ENCODE assay signal across 15 cellular contexts in the genomic region with DNA sequence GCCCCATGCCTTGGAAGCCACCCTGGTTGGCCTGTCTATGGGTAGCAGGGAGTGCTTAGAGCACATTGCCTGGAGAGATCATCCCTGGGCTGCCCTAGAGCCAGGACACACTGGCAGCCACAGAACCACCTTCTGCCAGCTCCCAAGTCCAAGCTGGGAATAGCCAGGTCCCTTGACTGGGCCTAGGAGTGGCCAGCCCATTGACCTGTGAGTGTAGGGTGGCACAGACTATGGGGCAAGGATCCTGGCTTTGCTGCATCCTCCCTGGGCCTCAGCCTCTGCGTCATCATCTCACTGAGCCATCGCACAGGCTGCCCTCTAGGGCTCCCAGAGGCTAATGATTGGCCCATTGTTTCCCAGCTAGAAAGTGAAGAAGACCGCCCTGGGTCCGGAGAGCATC. TPM values are rescaled to one million over a fixed set of nuclear protein-coding genes. Genes with fewer than 3 reads are reported as not detected.
DNase-seq lines count a peak whose midpoint lies in the region; TF ChIP-seq lines count a peak whose summit lies in the region.
"Had no signal": no experiment of that assay in that cellular context is flagged by ENCODE, and none has a peak within 500 bp of the region (broad histone marks: within the 10 kb centered on the region; RNA-seq: fewer than 3 reads in every experiment).

No MANE protein-coding gene starts in this region.

- H3K4me3 ChIP-seq in esophagus (ENCODE audit: low read depth in 1 of 2, low read length in 2 of 2) (no peak overlapping the region), uterus (no peak overlapping the region), SK-N-SH (ENCODE audit: low read depth in 2 of 2, low read length in 1 of 2) (no peak overlapping the region)
- H3K4me3 ChIP-seq: prostate gland had no signal

- H3K4me1 ChIP-seq in esophagus (ENCODE audit: control insufficient read depth in 2 of 2, insufficient read depth in 2 of 2, low read length in 1 of 2) (peaks cover 0 to 12% of the 10 kb centered on the region in 2 donors), uterus (peaks cover 0 to 6% of the 10 kb centered on the region in 2 donors), SK-N-SH (ENCODE audit: control insufficient read depth in 1 of 2, insufficient read depth in 2 of 2, low read depth in 1 of 2, low read length in 1 of 2) (peaks cover 27 to 45% of the 10 kb centered on the region in 2 experiments; a peak in 3 of 4 replicates)
- H3K4me1 ChIP-seq: prostate gland had no signal

- no peak for TF ChIP-seq EP300 in SK-N-SH (IDR thresholded peaks at IDR 0.05; ENCODE audit: borderline replicate concordance in 1 of 2, low read depth in 1 of 2, low read length in 1 of 2)

- H3K36me3 ChIP-seq in esophagus (ENCODE audit: control insufficient read depth in 2 of 2, insufficient read depth in 2 of 2, low read length in 1 of 2) (peaks cover 0 to under 1% of the 10 kb centered on the region in 2 donors), uterus (no peaks in the 10 kb centered on the region), SK-N-SH (replicated peaks in 1 of 2; ENCODE audit: control insufficient read depth in 1 of 2, insufficient read depth in 2 of 2, low read length in 1 of 2) (no peaks in the 10 kb centered on the region)
- H3K36me3 ChIP-seq: prostate gland had no signal

- no peaks in the 10 kb centered on the region for H3K9me2 ChIP-seq in SK-N-SH

- H3F3A ChIP-seq in SK-N-SH (replicated peaks; ENCODE audit: insufficient read depth) = peaks cover 11% of the 10 kb centered on the region

- TF ChIP-seq CTCF in uterus (IDR thresholded peaks at IDR 0.05) (no peak), SK-N-SH (IDR thresholded peaks at IDR 0.05) (no peak)

- WGBS in esophagus, 2 donors = 88 to 89% methylated on average over 4 of the region's 4 CpGs
- WGBS in SK-N-SH (ENCODE audit: low lambda C conversion rate) = 90% methylated on average over 4 of the region's 4 CpGs

- intact Hi-C loops in posterior vena cava (cut with DNase I) (loop anchor here in 1 of 2 donors (2.0 kb wide), 1 partner anchor 128 kb away; no protein-coding TSS in a partner anchor), uterus (cut with DNase I; ENCODE audit: low total_unique reads) (no loop called here)

- POLR2A ChIA-PET in SK-N-SH (lab: Yijun Ruan, JAX) = no interaction called here

- CTCF ChIA-PET in SK-N-SH (lab: Yijun Ruan, JAX) = interaction anchor here (1.1 to 3.2 kb wide), 3 partner anchors 11 to 216 kb away, joined by 4 to 24 read pairs (median 18); no protein-coding TSS in a partner anchor

- H3K9me3 ChIP-seq in esophagus (ENCODE audit: control insufficient read depth in 2 of 2, insufficient read depth in 1 of 2, low read depth in 1 of 2, low read length in 1 of 2) (no peaks in the 10 kb centered on the region), uterus (no peaks in the 10 kb centered on the region), SK-N-SH (no peaks in the 10 kb centered on the region)
- H3K9me3 ChIP-seq: prostate gland had no signal

- H3K27me3 ChIP-seq in esophagus (ENCODE audit: control insufficient read depth in 1 of 2, insufficient read depth in 2 of 2, low read length in 2 of 2) (no peaks in the 10 kb centered on the region), uterus (no peaks in the 10 kb centered on the region), SK-N-SH (ENCODE audit: insufficient read depth) (no peaks in the 10 kb centered on the region)

- H3K9ac ChIP-seq in SK-N-SH = no peak overlapping the region

- H3K4me2 ChIP-seq in SK-N-SH = no peak overlapping the region

- no peak for TF ChIP-seq RAD21 in SK-N-SH (IDR thresholded peaks at IDR 0.05; ENCODE audit: low read length)

- H2AFZ ChIP-seq in SK-N-SH (ENCODE audit: low read depth) = no peak overlapping the region

- DNase-seq in islet precursor cell (peak; percentile 53), posterior vena cava (ENCODE audit: low spot score) (peak; percentile 58), uterus (no peak), SK-N-SH (no peak), GM03348 (ENCODE audit: low spot score) (no peak)
- no peak for DNase-seq in effector CD8-positive, alpha-beta T cell (lab: John Stamatoyannopoulos, UW)
- DNase-seq in activated CD4-positive, alpha-beta T cell treated with anti-CD3 and anti-CD28 coated beads for 1 hour = no peak
- DNase-seq: activated CD4-positive, alpha-beta T cell treated with anti-CD3 and anti-CD28 coated beads, Interleukin-2, amount 50 U/mL, for 48 hours; activated naive CD4-positive, alpha-beta T cell treated with anti-CD3 and anti-CD28 coated beads, Interleukin-2, amount 10 ng/mL, durations not matched to agents 7 days and 5 days; GOT3; NCI-H146 had no signal

- H4K20me1 ChIP-seq in SK-N-SH (ENCODE audit: insufficient read depth) = no peaks in the 10 kb centered on the region

- H3K27ac ChIP-seq in esophagus (ENCODE audit: low read depth in 2 of 2, low read length in 1 of 2) (peak overlapping the region; percentile 34 to 35), uterus (peak overlapping the region; percentile 12 to 18), SK-N-SH (ENCODE audit: low read depth in 2 of 2, low read length in 1 of 2) (no peak overlapping the region)
- H3K27ac ChIP-seq: prostate gland had no signal

- H3K79me2 ChIP-seq in SK-N-SH (ENCODE audit: insufficient read depth) = no peaks in the 10 kb centered on the region

- no peak for TF ChIP-seq POLR2A in uterus (IDR thresholded peaks at IDR 0.05)

TF ChIP-seq in SK-N-SH, 30 proteins besides CTCF, POLR2A, EP300 and RAD21:
- TF ChIP-seq ELF1 (IDR thresholded peaks at IDR 0.05) (no peak), GABPA (IDR thresholded peaks at IDR 0.05; ENCODE audit: low read depth) (no peak), JUND (IDR thresholded peaks at IDR 0.05) (no peak), MEF2A (IDR thresholded peaks at IDR 0.05; ENCODE audit: borderline replicate concordance, low read depth) (no peak), TAF1 (IDR thresholded peaks at IDR 0.05; ENCODE audit: borderline replicate concordance, low read depth, low read length) (no peak), TEAD4 (IDR thresholded peaks at IDR 0.05; ENCODE audit: borderline replicate concordance, insufficient read depth) (no peak)
- TF ChIP-seq, protein P1, sequence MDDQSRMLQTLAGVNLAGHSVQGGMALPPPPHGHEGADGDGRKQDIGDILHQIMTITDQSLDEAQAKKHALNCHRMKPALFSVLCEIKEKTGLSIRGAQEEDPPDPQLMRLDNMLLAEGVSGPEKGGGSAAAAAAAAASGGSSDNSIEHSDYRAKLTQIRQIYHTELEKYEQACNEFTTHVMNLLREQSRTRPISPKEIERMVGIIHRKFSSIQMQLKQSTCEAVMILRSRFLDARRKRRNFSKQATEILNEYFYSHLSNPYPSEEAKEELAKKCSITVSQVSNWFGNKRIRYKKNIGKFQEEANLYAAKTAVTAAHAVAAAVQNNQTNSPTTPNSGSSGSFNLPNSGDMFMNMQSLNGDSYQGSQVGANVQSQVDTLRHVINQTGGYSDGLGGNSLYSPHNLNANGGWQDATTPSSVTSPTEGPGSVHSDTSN (IDR thresholded peaks at IDR 0.05) = no peak

RNA-seq across cellular contexts. Expression of a gene that starts 7.0 kb away (rescaled TPM):
- polyA plus RNA-seq in esophagus = 10 to 100 TPM; 28.9 to 49.8 TPM
- 100 to 1,000 TPM; 388 to 422 TPM for total RNA-seq in posterior vena cava
- total RNA-seq in uterus = 100 to 1,000 TPM in 3 of 4 donors, 10 to 100 TPM in 1; 69.6 to 477 (median 370) TPM
- polyA plus RNA-seq in SK-N-SH (2012; rRNA removed) = 1.7 and 2.4 TPM in 2 replicates
- 1.5 and 1.6 TPM in 2 replicates for polyA plus RNA-seq in SK-N-SH (2012; cell fraction: cytosol; rRNA removed)
- 7.0 and 8.4 TPM in 2 replicates for polyA plus RNA-seq in SK-N-SH (2012; cell fraction: nucleus; rRNA removed)

RNA-seq across cellular contexts. Expression of a gene that starts 45.1 kb away (rescaled TPM):
- polyA plus RNA-seq in esophagus (not detected), SK-N-SH (2012; rRNA removed) (not detected in 2 replicates)
- total RNA-seq in posterior vena cava (1 to 10 TPM in 1 of 2 donors, not detected in 1; 1.2 TPM), uterus (not detected)
- not detected in 2 replicates for polyA plus RNA-seq in SK-N-SH (2012; cell fraction: cytosol; rRNA removed)
- not detected in 2 replicates for polyA plus RNA-seq in SK-N-SH (2012; cell fraction: nucleus; rRNA removed)
- total RNA-seq: Daoy, glomerular endothelial cell had no signal

Comparison
In these comparisons a context has a peak if more than half of its experiments do, and no peak if none do; other contexts are left out.
1. H3K27ac ChIP-seq: peak in esophagus (2 of 2) and uterus (2 of 2); none in SK-N-SH (0 of 2).
2. DNase-seq: peak in islet precursor cell (single experiment) and posterior vena cava (single experiment); none in uterus (0 of 2), SK-N-SH (single experiment), effector CD8-positive, alpha-beta T cell (single experiment), activated CD4-positive, alpha-beta T cell treated with anti-CD3 and anti-CD28 coated beads for 1 hour (single experiment) and GM03348 (single experiment).